25 cellular contexts compared by ENCODE assay signal in genomic region chr16:87584271-87584670, GRCh38.
DNase-seq lines count a peak whose midpoint lies in the region; ATAC-seq and TF ChIP-seq lines count a peak whose summit lies in the region.
"Had no signal": no experiment of that assay in that cellular context is flagged by ENCODE, and none has a peak within 500 bp of the region (broad histone marks: within the 10 kb centered on the region; RNA-seq: fewer than 3 reads in every experiment).

No MANE protein-coding gene starts in this region.

- ATAC-seq in GM18907 (IDR thresholded peaks at IDR 0.05; ENCODE audit: unreplicated experiment) = no peak
- ATAC-seq in GM21381 (IDR thresholded peaks at IDR 0.05; ENCODE audit: unreplicated experiment) = no peak
- ATAC-seq: stimulated activated effector memory CD8-positive, alpha-beta T cell treated with anti-CD3 and anti-CD28 coated beads, Interleukin-12 subunit alpha, Interleukin-12 subunit beta, amount 100 ng/mL, for 72 hours; T-cell had no signal

- H3K4me3 ChIP-seq in choroid plexus epithelial cell (ENCODE audit: low read depth, low read length) = no peak overlapping the region
- H3K4me3 ChIP-seq: ascending aorta, neural progenitor cell, prostate gland had no signal

- TF ChIP-seq CTCF in choroid plexus epithelial cell (conservative IDR thresholded peaks at IDR 0.05; ENCODE audit: low read depth, low read length) = no peak

- DNase-seq in NCI-H226 = peak; percentile 17
- DNase-seq in choroid plexus epithelial cell (ENCODE audit: low read depth) = peak; percentile 82
- DNase-seq in kidney glomerular epithelial cell (lab: John Stamatoyannopoulos, UW) = peak; percentile 26
- no peak for DNase-seq in COLO829 (ENCODE audit: low spot score)
- no peak for DNase-seq in NK-92 treated with Interleukin-12 subunit alpha and Interleukin-12 subunit beta, amount 100 ng/mL, for 24 hours (lab: John Stamatoyannopoulos, UW)
- DNase-seq: activated CD4-positive, alpha-beta T cell treated with anti-CD3 and anti-CD28 coated beads for 1 hour; activated CD8-positive, alpha-beta memory T cell treated with anti-CD3 and anti-CD28 coated beads for 24 hours; activated naive CD4-positive, alpha-beta T cell; activated T-cell treated with anti-CD3 and anti-CD28 coated beads, Interleukin-2, amount 50 U/mL, for 24 hours; CD4-positive, alpha-beta memory T cell; immature natural killer cell; Kasumi-1; NCI-H1092 treated with DMSO at 0.1 percent for 48 hours; NCI-H2029; NCI-H345; OCI-M1; SHP77; stimulated activated CD4-positive, alpha-beta T cell treated with anti-CD3 and anti-CD28 coated beads, Interleukin-2, amount 100 ng/mL, for 24 hours; T-cell had no signal

Comparison
In these comparisons a context has a peak if more than half of its experiments do, and no peak if none do; other contexts are left out.
1. DNase-seq: peak in NCI-H226 (single experiment), choroid plexus epithelial cell (single experiment) and kidney glomerular epithelial cell (single experiment); none in COLO829 (single experiment) and NK-92 treated with Interleukin-12 subunit alpha and Interleukin-12 subunit beta, amount 100 ng/mL, for 24 hours (single experiment).